8 cellular contexts compared by ENCODE assay signal in the genomic region with DNA sequence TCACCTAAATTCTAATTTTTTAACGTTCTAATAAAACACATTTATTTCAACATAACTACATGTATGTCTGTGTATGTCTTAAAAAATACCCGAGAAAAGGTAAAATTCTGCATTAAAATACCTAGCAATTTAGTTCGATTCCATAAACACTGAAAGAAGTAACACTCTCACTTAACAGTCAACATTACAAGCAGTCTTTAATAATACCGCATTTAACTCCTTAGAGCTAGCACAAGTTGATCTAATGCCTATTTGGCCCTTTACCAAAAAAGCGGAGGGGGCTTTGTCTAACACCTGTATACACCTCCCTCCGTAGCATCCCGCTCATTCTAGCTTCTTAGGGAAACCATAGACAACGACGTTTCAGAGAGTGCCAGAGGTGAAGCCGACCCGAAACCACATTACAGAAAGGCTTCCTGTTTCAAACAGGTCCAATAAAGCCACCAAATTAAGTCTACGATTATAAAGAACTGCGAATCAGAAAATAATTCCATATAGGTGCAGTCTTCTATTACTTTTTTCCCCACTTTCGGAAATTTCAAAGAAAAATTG. TPM values are rescaled to one million over a fixed set of nuclear protein-coding genes. Genes with fewer than 3 reads are reported as not detected.
A peak's percentile ranks its signal among the peaks of the same experiment; 100 is the strongest.
DNase-seq lines count a peak whose midpoint lies in the region; ATAC-seq and TF ChIP-seq lines count a peak whose summit lies in the region.

No MANE protein-coding gene starts in this region.

- H3K9me3 ChIP-seq in neuron (ENCODE audit: low read length) = no peaks in the 10 kb centered on the region

- DNase-seq in activated naive CD4-positive, alpha-beta T cell treated with anti-CD3 and anti-CD28 coated beads, Interleukin-2, amount 10 ng/mL, durations not matched to agents 7 days and 5 days = peak; percentile 44
- DNase-seq in activated naive CD4-positive, alpha-beta T cell treated with Interleukin-2 at 50 U/mL for 16 hours = no peak
- DNase-seq in erythroblast (lab: John Stamatoyannopoulos, UW) = peak; percentile 57 to 76
- no peak for DNase-seq in H4 (ENCODE audit: low spot score)

- H3K4me3 Mint-ChIP-seq in activated naive CD4-positive, alpha-beta T cell treated with anti-CD3 and anti-CD28 coated beads, Interleukin-2, amount 10 ng/mL, durations not matched to agents 7 days and 5 days = peak overlapping the region; percentile 87
- peak overlapping the region; percentile 92 for H3K4me3 Mint-ChIP-seq in T-helper 1 cell treated with Interleukin-12 subunit alpha and Interleukin-12 subunit beta and Interleukin-4 antibody, amounts not matched to agents 30 μg/mL and 1 μg/mL, for 36 hours

- no peak for TF ChIP-seq POLR2A in erythroblast (IDR thresholded peaks at IDR 0.05; ENCODE audit: low read length)

- H3K27ac Mint-ChIP-seq in activated naive CD4-positive, alpha-beta T cell treated with anti-CD3 and anti-CD28 coated beads, Interleukin-2, amount 10 ng/mL, durations not matched to agents 7 days and 5 days = peak overlapping the region; percentile 96
- H3K27ac Mint-ChIP-seq in T-helper 1 cell treated with Interleukin-12 subunit alpha and Interleukin-12 subunit beta and Interleukin-4 antibody, amounts not matched to agents 30 μg/mL and 1 μg/mL, for 36 hours = peak overlapping the region; percentile 93

- peaks cover 23% of the 10 kb centered on the region for H3K4me1 Mint-ChIP-seq in activated naive CD4-positive, alpha-beta T cell treated with anti-CD3 and anti-CD28 coated beads, Interleukin-2, amount 10 ng/mL, durations not matched to agents 7 days and 5 days
- H3K4me1 Mint-ChIP-seq in T-helper 1 cell treated with Interleukin-12 subunit alpha and Interleukin-12 subunit beta and Interleukin-4 antibody, amounts not matched to agents 30 μg/mL and 1 μg/mL, for 36 hours (ENCODE audit: low read depth) = peaks cover 31% of the 10 kb centered on the region

- no peaks in the 10 kb centered on the region for H3K27me3 ChIP-seq in neuron (ENCODE audit: insufficient read depth, low read length)

- no peak for ATAC-seq in GM21367 (IDR thresholded peaks at IDR 0.05; ENCODE audit: unreplicated experiment)
- no peak for ATAC-seq in GM21360 (IDR thresholded peaks at IDR 0.05; ENCODE audit: unreplicated experiment)

- H3K9me3 Mint-ChIP-seq in activated naive CD4-positive, alpha-beta T cell treated with anti-CD3 and anti-CD28 coated beads, Interleukin-2, amount 10 ng/mL, durations not matched to agents 7 days and 5 days = no peaks in the 10 kb centered on the region
- no peaks in the 10 kb centered on the region for H3K9me3 Mint-ChIP-seq in T-helper 1 cell treated with Interleukin-12 subunit alpha and Interleukin-12 subunit beta and Interleukin-4 antibody, amounts not matched to agents 30 μg/mL and 1 μg/mL, for 36 hours

- H2AFZ ChIP-seq in neuron (ENCODE audit: low read depth, low read length) = peak overlapping the region; percentile 99

- H3K4me3 ChIP-seq in neuron (ENCODE audit: low read length) = peak overlapping the region; percentile 99

- H3K36me3 ChIP-seq in neuron (ENCODE audit: insufficient read depth, low read length) = no peaks in the 10 kb centered on the region

- CTCF ChIA-PET in activated naive CD4-positive, alpha-beta T cell treated with anti-CD3 and anti-CD28 coated beads, Interleukin-2, amount 10 ng/mL, durations not matched to agents 7 days and 5 days (lab: Charles Lee) = interaction anchor here (1.0 to 1.8 kb wide), 2 partner anchors 75 to 109 kb away, joined by 3 to 6 read pairs; no protein-coding TSS in a partner anchor

- H3K27me3 Mint-ChIP-seq in activated naive CD4-positive, alpha-beta T cell treated with anti-CD3 and anti-CD28 coated beads, Interleukin-2, amount 10 ng/mL, durations not matched to agents 7 days and 5 days = peaks cover 7% of the 10 kb centered on the region
- no peaks in the 10 kb centered on the region for H3K27me3 Mint-ChIP-seq in T-helper 1 cell treated with Interleukin-12 subunit alpha and Interleukin-12 subunit beta and Interleukin-4 antibody, amounts not matched to agents 30 μg/mL and 1 μg/mL, for 36 hours (ENCODE audit: low read depth)

- no peaks in the 10 kb centered on the region for H3K36me3 Mint-ChIP-seq in activated naive CD4-positive, alpha-beta T cell treated with anti-CD3 and anti-CD28 coated beads, Interleukin-2, amount 10 ng/mL, durations not matched to agents 7 days and 5 days
- H3K36me3 Mint-ChIP-seq in T-helper 1 cell treated with Interleukin-12 subunit alpha and Interleukin-12 subunit beta and Interleukin-4 antibody, amounts not matched to agents 30 μg/mL and 1 μg/mL, for 36 hours (ENCODE audit: low read depth) = peaks cover 1% of the 10 kb centered on the region

- H3K4me1 ChIP-seq in neuron (ENCODE audit: insufficient read depth, low read length) = peaks cover 11% of the 10 kb centered on the region

RNA-seq across cellular contexts. Expression of a gene that starts 1.2 kb away (rescaled TPM):
- total RNA-seq in H4 (2014; rRNA removed; shearing (Covaris generic)) = 45.3 and 69.4 TPM in 2 replicates

RNA-seq across cellular contexts. Expression of a gene that starts 47.3 kb away (rescaled TPM):
- 2.3 and 5.7 TPM in 2 replicates for total RNA-seq in H4 (2014; rRNA removed; shearing (Covaris generic))

Comparison
In these comparisons a context has a peak if more than half of its experiments do, and no peak if none do; other contexts are left out.
1. DNase-seq: peak in activated naive CD4-positive, alpha-beta T cell treated with anti-CD3 and anti-CD28 coated beads, Interleukin-2, amount 10 ng/mL, durations not matched to agents 7 days and 5 days (single experiment) and erythroblast (2 of 2); none in activated naive CD4-positive, alpha-beta T cell treated with Interleukin-2 at 50 U/mL for 16 hours (single experiment) and H4 (single experiment).